8 cellular contexts compared by ENCODE assay signal in the genomic region with DNA sequence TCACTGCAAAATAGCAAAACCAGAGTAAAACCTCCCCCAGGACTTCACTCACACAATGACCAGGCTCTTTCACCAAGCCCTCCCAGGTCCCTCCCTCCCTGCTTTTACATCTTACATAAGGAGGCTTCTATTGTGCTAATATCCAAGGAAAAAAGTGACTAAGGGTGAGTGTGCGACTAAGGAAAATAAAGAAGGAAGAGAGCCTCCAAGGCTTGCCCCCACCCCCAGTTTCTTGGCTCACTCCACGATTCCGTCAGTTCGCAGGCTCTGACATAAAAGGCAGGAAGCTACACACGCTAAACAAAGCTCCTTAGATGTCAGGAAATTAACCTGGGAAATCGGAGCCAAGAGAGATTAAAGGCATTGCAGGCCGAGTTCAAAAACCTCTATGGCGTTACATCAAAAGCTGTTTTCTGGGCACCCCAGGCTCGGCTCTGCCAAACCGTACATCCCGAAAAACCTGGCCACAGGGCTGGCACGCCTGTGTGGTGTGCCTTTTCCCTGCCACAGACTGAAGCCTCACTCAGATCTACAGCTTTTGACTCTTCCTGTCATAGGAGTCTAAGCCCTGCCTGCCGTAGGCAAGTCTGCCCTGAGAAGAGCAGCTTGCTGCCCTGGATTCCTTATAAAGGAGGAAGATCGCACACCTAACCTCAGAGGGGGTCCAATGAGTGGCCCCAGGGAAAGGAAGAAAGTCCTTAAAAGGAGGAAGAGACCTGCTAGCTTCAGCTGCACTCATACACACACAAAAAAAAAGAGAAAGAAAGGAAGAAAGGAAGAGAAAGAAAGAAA.
DNase-seq lines count a peak whose midpoint lies in the region; ATAC-seq and TF ChIP-seq lines count a peak whose summit lies in the region.

No MANE protein-coding gene starts in this region.

- DNase-seq in GOT3 (lab: John Stamatoyannopoulos, UW) (peak; percentile 31), PC-3 (peak; percentile 95), fibroblast of gingiva (ENCODE audit: low read depth) (peak; percentile 78), nephron progenitor cell (peak; percentile 18), immature natural killer cell (no peak)

- H3K36me3 ChIP-seq in PC-3 (ENCODE audit: low read depth, low read length) = no peaks in the 10 kb centered on the region

- no peaks in the 10 kb centered on the region for H4K20me1 ChIP-seq in PC-3 (ENCODE audit: low read length)

- peak overlapping the region; percentile 75 for H3K4me3 Mint-ChIP-seq in nephron progenitor cell
- no peak overlapping the region for H3K4me3 Mint-ChIP-seq in immature natural killer cell

- H3K9me2 ChIP-seq in PC-3 (replicated peaks; ENCODE audit: low read length) = no peaks in the 10 kb centered on the region

- H3K27me3 Mint-ChIP-seq in nephron progenitor cell (ENCODE audit: low read depth, poor library complexity) (no peaks in the 10 kb centered on the region), immature natural killer cell (ENCODE audit: low read depth in 3 of 3) (peaks cover 0 to 4% (median 3%) of the 10 kb centered on the region in 3 donors)

- no peaks in the 10 kb centered on the region for H3K27me3 ChIP-seq in PC-3 (ENCODE audit: low read length)

- H2AFZ ChIP-seq in PC-3 (ENCODE audit: low read length) = no peak overlapping the region

- ATAC-seq in PC-3 = peak; percentile 73
- no peak for ATAC-seq in GM21528 (IDR thresholded peaks at IDR 0.05; ENCODE audit: low FRiP score, unreplicated experiment)
- no peak for ATAC-seq in HG03139 (IDR thresholded peaks at IDR 0.05; ENCODE audit: unreplicated experiment)
- ATAC-seq in GM18858 (IDR thresholded peaks at IDR 0.05; ENCODE audit: unreplicated experiment) = no peak

- peak overlapping the region; percentile 83 for H3K4me2 ChIP-seq in PC-3 (ENCODE audit: low read length)

- no peaks in the 10 kb centered on the region for H3K9me3 Mint-ChIP-seq in nephron progenitor cell
- no peaks in the 10 kb centered on the region for H3K9me3 Mint-ChIP-seq in immature natural killer cell

- no peak for TF ChIP-seq CTCF in PC-3 (conservative IDR thresholded peaks at IDR 0.05; ENCODE audit: low read depth, low read length)
- TF ChIP-seq CTCF in nephron progenitor cell (IDR thresholded peaks at IDR 0.05) = no peak

- CTCF ChIA-PET in PC-3 (lab: Charles Lee) = interaction anchor here (0.5 to 1.4 kb wide), 2 partner anchors 78 to 129 kb away, joined by 3 to 4 read pairs; no protein-coding TSS in a partner anchor

- H3K27ac Mint-ChIP-seq in nephron progenitor cell = peak overlapping the region; percentile 100
- peak overlapping the region in 1 of 6 donors; percentile 9 for H3K27ac Mint-ChIP-seq in immature natural killer cell

- peak overlapping the region; percentile 99 for H3K9ac ChIP-seq in PC-3 (ENCODE audit: low read length)

- peak overlapping the region; percentile 100 for H3K27ac ChIP-seq in PC-3 (ENCODE audit: low read length)

- H3K4me3 ChIP-seq in PC-3 (ENCODE audit: low read length) = peak overlapping the region; percentile 47

- BruUV-seq in PC-3 (replicated peaks; lab: Mats Ljungman, UMichigan) = TSS peak; percentile 91

- peaks cover 73% of the 10 kb centered on the region for H3K4me1 ChIP-seq in PC-3 (ENCODE audit: insufficient read depth, low read length)

- H3K4me1 Mint-ChIP-seq in nephron progenitor cell (peaks cover 95% of the 10 kb centered on the region), immature natural killer cell (no peaks in the 10 kb centered on the region)

- H3K79me2 ChIP-seq in PC-3 (ENCODE audit: low read length) = no peaks in the 10 kb centered on the region

- no peaks in the 10 kb centered on the region for H3K36me3 Mint-ChIP-seq in nephron progenitor cell (ENCODE audit: low read depth)
- H3K36me3 Mint-ChIP-seq in immature natural killer cell = no peaks in the 10 kb centered on the region

- intact Hi-C loops in PC-3 (cut with micrococcal nuclease) = loop anchor here (1.0 to 10.0 kb wide), 4 partner anchors 38 to 402 kb away; no protein-coding TSS in a partner anchor

- no peaks in the 10 kb centered on the region for H3K9me3 ChIP-seq in PC-3 (ENCODE audit: low read length)

- no peaks in the 10 kb centered on the region for H3F3A ChIP-seq in PC-3 (ENCODE audit: low read length, unreplicated experiment)

- POLR2A ChIA-PET in PC-3 (lab: Charles Lee; ENCODE audit: unreplicated experiment) = interaction anchor here (0.6 to 1.4 kb wide), 6 partner anchors 62 to 266 kb away, joined by 3 to 33 read pairs (median 4); no protein-coding TSS in a partner anchor

Comparison
In these comparisons a context has a peak if more than half of its experiments do, and no peak if none do; other contexts are left out.
1. DNase-seq: peak in GOT3 (single experiment), PC-3 (single experiment), fibroblast of gingiva (single experiment) and nephron progenitor cell (single experiment); none in immature natural killer cell (0 of 3).